In genomic region chr7:129553861-129554530, GRCh38 we compare ENCODE assay signal across 8 cellular contexts. TPM values are rescaled to one million over a fixed set of nuclear protein-coding genes. Genes with fewer than 3 reads are reported as not detected.
DNase-seq lines count a peak whose midpoint lies in the region; ATAC-seq and TF ChIP-seq lines count a peak whose summit lies in the region.

No MANE protein-coding gene starts in this region.

- H3K36me3 Mint-ChIP-seq in GM23338 (ENCODE audit: low read depth), result no peaks in the 10 kb centered on the region
- H3K36me3 Mint-ChIP-seq in natural killer cell treated with Interleukin-12 subunit alpha and Interleukin-12 subunit beta and Interleukin-15 and Interleukin-18, amount 100 ng/mL, for 72 hours, result no peaks in the 10 kb centered on the region

- peaks cover 10% of the 10 kb centered on the region for H3K4me1 ChIP-seq in GM23338 (ENCODE audit: insufficient read depth)

- TF ChIP-seq CTCF in GM23338 (conservative IDR thresholded peaks at IDR 0.05; ENCODE audit: low read depth in 2 of 2) (no peak), GM10266 (IDR thresholded peaks at IDR 0.05; ENCODE audit: control insufficient read depth, insufficient read depth, low read depth, missing control alignments) (no peak)

- H3F3A ChIP-seq in GM23338 (replicated peaks; ENCODE audit: low read depth), result 0 out of 2 replicates have a peak, but pooled peaks cover 3% of the 10 kb centered on the region

- ATAC-seq in GM23338 (no peak), HG02884 (IDR thresholded peaks at IDR 0.05; ENCODE audit: unreplicated experiment) (no peak), GM19455 (IDR thresholded peaks at IDR 0.05; ENCODE audit: unreplicated experiment) (no peak), GM21447 (IDR thresholded peaks at IDR 0.05; ENCODE audit: unreplicated experiment) (no peak)
- ATAC-seq in natural killer cell treated with Interleukin-12 subunit alpha and Interleukin-12 subunit beta and Interleukin-15 and Interleukin-18, amount 100 ng/mL, for 72 hours, result peak; percentile 81 to 96

- H3K9me2 ChIP-seq in GM23338 (ENCODE audit: insufficient read depth), result no peaks in the 10 kb centered on the region

- no peak overlapping the region for H3K27ac Mint-ChIP-seq in GM23338
- peak overlapping the region; percentile 50 to 80 for H3K27ac Mint-ChIP-seq in natural killer cell treated with Interleukin-12 subunit alpha and Interleukin-12 subunit beta and Interleukin-15 and Interleukin-18, amount 100 ng/mL, for 72 hours

- no peaks in the 10 kb centered on the region for H3K9me3 Mint-ChIP-seq in GM23338
- H3K9me3 Mint-ChIP-seq in natural killer cell treated with Interleukin-12 subunit alpha and Interleukin-12 subunit beta and Interleukin-15 and Interleukin-18, amount 100 ng/mL, for 72 hours, result no peaks in the 10 kb centered on the region

- no peak overlapping the region for H3K4me3 Mint-ChIP-seq in GM23338
- peak overlapping the region; percentile 78 for H3K4me3 Mint-ChIP-seq in natural killer cell treated with Interleukin-12 subunit alpha and Interleukin-12 subunit beta and Interleukin-15 and Interleukin-18, amount 100 ng/mL, for 72 hours

- H3K36me3 ChIP-seq in GM23338 (ENCODE audit: insufficient read depth), result no peaks in the 10 kb centered on the region

- no peaks in the 10 kb centered on the region for H3K27me3 ChIP-seq in GM23338 (ENCODE audit: insufficient read depth)

- H4K20me1 ChIP-seq in GM23338 (replicated peaks; ENCODE audit: insufficient read depth), result no peaks in the 10 kb centered on the region

- peaks cover 16% of the 10 kb centered on the region for H3K27me3 Mint-ChIP-seq in GM23338 (ENCODE audit: insufficient read depth, low read depth, poor library complexity)
- no peaks in the 10 kb centered on the region for H3K27me3 Mint-ChIP-seq in natural killer cell treated with Interleukin-12 subunit alpha and Interleukin-12 subunit beta and Interleukin-15 and Interleukin-18, amount 100 ng/mL, for 72 hours

- no peak overlapping the region for H3K4me3 ChIP-seq in GM23338

- no peak overlapping the region for H3K27ac ChIP-seq in GM23338 (ENCODE audit: low read depth)

- H3K79me2 ChIP-seq in GM23338 (replicated peaks; ENCODE audit: insufficient read depth), result no peaks in the 10 kb centered on the region

- H3K4me2 ChIP-seq in GM23338, result no peak overlapping the region

- H3K4me1 Mint-ChIP-seq in GM23338, result peaks cover 20% of the 10 kb centered on the region
- peaks cover 6 to 8% of the 10 kb centered on the region in 2 donors for H3K4me1 Mint-ChIP-seq in natural killer cell treated with Interleukin-12 subunit alpha and Interleukin-12 subunit beta and Interleukin-15 and Interleukin-18, amount 100 ng/mL, for 72 hours (ENCODE audit: low read depth in 2 of 2)

- DNase-seq in GM23338 (ENCODE audit: low spot score) (no peak), NCI-H748 (lab: John Stamatoyannopoulos, UW; ENCODE audit: unreplicated experiment) (peak; percentile 95), GM10266 (ENCODE audit: extremely low spot score) (no peak)
- peak; percentile 55 to 59 for DNase-seq in activated T-cell treated with anti-CD3 and anti-CD28 coated beads, Interleukin-2, amount 50 U/mL, for 48 hours
- no peak for DNase-seq in natural killer cell treated with Interleukin-12 subunit alpha and Interleukin-12 subunit beta and Interleukin-15 and Interleukin-18, amount 100 ng/mL, for 72 hours (ENCODE audit: low spot score)

- H2AFZ ChIP-seq in GM23338, result 0 out of 2 replicates have a peak overlapping the region, but pooled peaks have one; percentile 52

TF ChIP-seq in GM23338, 12 proteins besides CTCF, POLR2A, EP300 and RAD21:
- TF ChIP-seq JUNB (IDR thresholded peaks at IDR 0.05; ENCODE audit: unreplicated experiment), result no peak
- TF ChIP-seq STAT1 (IDR thresholded peaks at IDR 0.05; ENCODE audit: unreplicated experiment), result no peak
- no peak for TF ChIP-seq ETS1 (IDR thresholded peaks at IDR 0.05)
- no peak for TF ChIP-seq ZNF331 (CRISPR knock-in tag; IDR thresholded peaks at IDR 0.05; ENCODE audit: low read depth)

RNA-seq across cellular contexts. Expression of gene SMKR1, which starts 51.7 kb away (rescaled TPM):
- 0.70 TPM in 1 of 2 replicates, not detected in the other for total RNA-seq in GM23338 (2014; rRNA removed; shearing (Covaris generic))
- 1.7 and 2.1 TPM in 2 replicates for polyA plus RNA-seq in GM23338 (2016; fragmentation: Nextera tagmentation; extraction: Ambion mirVana)
- total RNA-seq in natural killer cell treated with Interleukin-12 subunit alpha and Interleukin-12 subunit beta and Interleukin-15 and Interleukin-18, amount 100 ng/mL, for 72 hours, result 1 to 10 TPM; 2.1 to 3.6 TPM

RNA-seq across cellular contexts. Expression of gene NRF1, which starts 57.5 kb away (rescaled TPM):
- 24.6 and 26.7 TPM in 2 replicates for total RNA-seq in GM23338 (2014; rRNA removed; shearing (Covaris generic))
- polyA plus RNA-seq in GM23338 (2016; fragmentation: Nextera tagmentation; extraction: Ambion mirVana), result 4.8 and 5.3 TPM in 2 replicates
- total RNA-seq in natural killer cell treated with Interleukin-12 subunit alpha and Interleukin-12 subunit beta and Interleukin-15 and Interleukin-18, amount 100 ng/mL, for 72 hours, result 10 to 100 TPM; 27.6 to 31.9 TPM

Comparison
In these comparisons a context has a peak if more than half of its experiments do, and no peak if none do; other contexts are left out.
1. ATAC-seq: peak in natural killer cell treated with Interleukin-12 subunit alpha and Interleukin-12 subunit beta and Interleukin-15 and Interleukin-18, amount 100 ng/mL, for 72 hours (2 of 2); none in GM23338 (single experiment), HG02884 (single experiment), GM19455 (single experiment) and GM21447 (single experiment).
2. DNase-seq: peak in NCI-H748 (single experiment) and activated T-cell treated with anti-CD3 and anti-CD28 coated beads, Interleukin-2, amount 50 U/mL, for 48 hours (2 of 2); none in GM23338 (single experiment), natural killer cell treated with Interleukin-12 subunit alpha and Interleukin-12 subunit beta and Interleukin-15 and Interleukin-18, amount 100 ng/mL, for 72 hours (single experiment) and GM10266 (single experiment).